In the genomic region with DNA sequence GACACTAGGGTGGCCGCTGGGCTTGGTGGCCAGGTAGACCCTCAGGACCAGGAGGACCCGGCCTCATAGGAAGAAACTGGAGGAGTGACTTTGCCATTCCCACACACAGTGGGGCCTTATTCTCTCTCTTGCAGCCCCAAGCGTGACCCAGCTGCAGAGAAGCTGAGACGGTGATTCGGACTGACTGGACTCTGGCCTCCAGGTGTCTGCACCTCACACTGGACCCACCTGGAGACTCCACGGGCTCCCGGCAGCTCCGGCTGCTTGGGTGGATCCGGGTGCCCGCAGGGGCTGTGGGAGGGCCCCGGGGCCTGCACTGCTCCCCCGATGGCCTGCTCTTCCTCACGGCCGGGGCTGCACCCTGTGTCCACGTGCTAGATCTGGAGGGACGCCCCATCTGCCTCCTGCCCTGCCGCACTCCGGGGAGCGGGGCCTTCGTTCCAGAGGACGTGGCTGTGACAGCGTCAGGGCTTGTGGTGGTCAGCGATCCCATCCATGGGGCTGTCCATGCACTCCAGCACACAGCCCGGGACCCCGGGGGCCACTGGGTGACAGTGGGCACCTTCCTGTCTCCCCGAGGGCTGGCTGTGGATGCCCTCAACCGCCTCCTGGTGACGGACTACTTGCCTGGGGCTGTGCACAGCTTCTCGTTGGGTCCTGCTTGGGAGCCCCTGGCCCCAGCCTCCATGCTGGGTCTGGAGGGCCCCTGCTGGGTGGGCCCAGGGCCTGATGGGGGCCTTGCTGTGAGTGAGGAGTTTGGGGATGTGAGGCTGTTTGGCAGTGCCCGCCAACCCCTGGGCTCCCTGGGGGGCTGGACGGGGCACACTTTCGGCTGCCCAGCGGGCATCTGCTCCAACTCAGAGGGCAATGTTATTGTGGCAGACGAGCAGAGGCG, we compare ENCODE assay signal across 8 cellular contexts. TPM values are rescaled to one million over a fixed set of nuclear protein-coding genes. Genes with fewer than 3 reads are reported as not detected.
DNase-seq lines count a peak whose midpoint lies in the region; ATAC-seq and TF ChIP-seq lines count a peak whose summit lies in the region.

No MANE protein-coding gene starts in this region.

- no peak for DNase-seq in CD8-positive, alpha-beta T cell
- no peak for DNase-seq in MM.1S
- DNase-seq in effector memory CD4-positive, alpha-beta T cell: no peak
- no peak for DNase-seq in gastrocnemius medialis
- DNase-seq in HPDE6-E6E7 (ENCODE audit: extremely low spot score): no peak
- no peak for DNase-seq in Calu3
- DNase-seq in dedifferentiated amniotic fluid mesenchymal stem cell (ENCODE audit: extremely low spot score): no peak

- in situ Hi-C loops in gastrocnemius medialis (cut with MboI; ENCODE audit: low sequenced_read_pairs in 4 of 4): no loop called here

- H3K79me2 ChIP-seq in MM.1S (ENCODE audit: low read length): peaks cover 31% of the 10 kb centered on the region

- no peak for ATAC-seq in CD8-positive, alpha-beta T cell
- ATAC-seq in gastrocnemius medialis (no peak), GM18907 (IDR thresholded peaks at IDR 0.05; ENCODE audit: unreplicated experiment) (no peak)

- peak overlapping the region; percentile 50 for H3K4me3 ChIP-seq in CD8-positive, alpha-beta T cell (ENCODE audit: low read depth, low read length)
- H3K4me3 ChIP-seq in MM.1S (ENCODE audit: low read length) (peak overlapping the region; percentile 52), gastrocnemius medialis (peak overlapping the region; percentile 19 to 40 (median 36))
- peak overlapping the region; percentile 47 for H3K4me3 ChIP-seq in effector memory CD4-positive, alpha-beta T cell (ENCODE audit: insufficient read depth, low read depth, low read length, poor library complexity, severe bottlenecking)

- no peaks in the 10 kb centered on the region for H4K20me1 ChIP-seq in MM.1S (ENCODE audit: insufficient read depth, low read length)

- no peaks in the 10 kb centered on the region for H3K27me3 ChIP-seq in CD8-positive, alpha-beta T cell (ENCODE audit: insufficient read depth, low read length)
- peaks cover 4% of the 10 kb centered on the region; the same call in 1 of the 2 replicates for H3K27me3 ChIP-seq in MM.1S (replicated peaks; ENCODE audit: insufficient read depth, low read length)
- H3K27me3 ChIP-seq in effector memory CD4-positive, alpha-beta T cell (replicated peaks; ENCODE audit: control insufficient read depth, insufficient read depth, low read length, poor library complexity, severe bottlenecking): no peaks in the 10 kb centered on the region
- no peaks in the 10 kb centered on the region for H3K27me3 ChIP-seq in gastrocnemius medialis

- TF ChIP-seq POLR2A in gastrocnemius medialis (IDR thresholded peaks at IDR 0.05): no peak

- H2AFZ ChIP-seq in MM.1S (ENCODE audit: low read length): peak overlapping the region; percentile 90

- intact Hi-C loops in CD8-positive, alpha-beta T cell (cut with DNase I, micrococcal nuclease): loop anchor here (5.0 kb wide), 2 partner anchors 70 to 185 kb away; a partner anchor contains a TSS
- intact Hi-C loops in gastrocnemius medialis (cut with DNase I; ENCODE audit: low total_unique reads): no loop called here
- intact Hi-C loops in Calu3 (cut with micrococcal nuclease; ENCODE audit: unreplicated experiment): no loop called here

- H3K9me2 ChIP-seq in MM.1S (replicated peaks; ENCODE audit: insufficient read depth, low read length): no peaks in the 10 kb centered on the region

- no peaks in the 10 kb centered on the region for H3K36me3 Mint-ChIP-seq in CD8-positive, alpha-beta T cell
- H3K36me3 Mint-ChIP-seq in Calu3 (ENCODE audit: insufficient read depth, unreplicated experiment): peaks cover 31% of the 10 kb centered on the region

- peak overlapping the region; percentile 73 for H3K4me3 Mint-ChIP-seq in CD8-positive, alpha-beta T cell
- H3K4me3 Mint-ChIP-seq in Calu3 (ENCODE audit: low read depth, unreplicated experiment): no peak overlapping the region

- H3K9me3 Mint-ChIP-seq in CD8-positive, alpha-beta T cell: no peaks in the 10 kb centered on the region
- H3K9me3 Mint-ChIP-seq in Calu3 (ENCODE audit: low read depth, unreplicated experiment): no peaks in the 10 kb centered on the region

- no peaks in the 10 kb centered on the region for H3K27me3 Mint-ChIP-seq in CD8-positive, alpha-beta T cell (ENCODE audit: low read depth)
- H3K27me3 Mint-ChIP-seq in Calu3 (ENCODE audit: unreplicated experiment): peaks cover 38% of the 10 kb centered on the region

- no TSS peak for BruUV-seq in Calu3 (replicated peaks; lab: Mats Ljungman, UMichigan)

- TF ChIP-seq CTCF in CD8-positive, alpha-beta T cell (IDR thresholded peaks at IDR 0.05): no peak
- no peak for TF ChIP-seq CTCF in MM.1S (IDR thresholded peaks at IDR 0.05; ENCODE audit: low read length)
- no peak for TF ChIP-seq CTCF in gastrocnemius medialis (IDR thresholded peaks at IDR 0.05 in 4 of 5, conservative IDR thresholded peaks at IDR 0.05 in 1 of 5)
- no peak for TF ChIP-seq CTCF in Calu3 (IDR thresholded peaks at IDR 0.05; ENCODE audit: unreplicated experiment)

- peaks cover 6% of the 10 kb centered on the region for H3F3A ChIP-seq in MM.1S (ENCODE audit: insufficient read depth, low read length)

- POLR2A ChIA-PET in CD8-positive, alpha-beta T cell (lab: Charles Lee): interaction anchor here (0.6 to 2.3 kb wide), 3 partner anchors 14 to 69 kb away, joined by 3 to 6 read pairs (median 3); no protein-coding TSS in a partner anchor

- H3K9ac ChIP-seq in MM.1S (ENCODE audit: low read length): peak overlapping the region; percentile 66

- no peaks in the 10 kb centered on the region for H3K36me3 ChIP-seq in CD8-positive, alpha-beta T cell (ENCODE audit: insufficient read depth, low read length)
- H3K36me3 ChIP-seq in MM.1S (replicated peaks; ENCODE audit: insufficient read depth, low read length) (no peaks in the 10 kb centered on the region), gastrocnemius medialis (no peaks in the 10 kb centered on the region)
- no peaks in the 10 kb centered on the region for H3K36me3 ChIP-seq in effector memory CD4-positive, alpha-beta T cell (ENCODE audit: control insufficient read depth, insufficient read depth, low read length)

- H3K4me1 ChIP-seq in CD8-positive, alpha-beta T cell (ENCODE audit: insufficient read depth, low read length): peaks cover 44% of the 10 kb centered on the region
- peaks cover 19% of the 10 kb centered on the region for H3K4me1 ChIP-seq in MM.1S (ENCODE audit: low read length)
- peaks cover 38% of the 10 kb centered on the region for H3K4me1 ChIP-seq in effector memory CD4-positive, alpha-beta T cell (ENCODE audit: control insufficient read depth, insufficient read depth, low read length, poor library complexity, severe bottlenecking)
- peaks cover 22 to 29% of the 10 kb centered on the region in 2 donors for H3K4me1 ChIP-seq in gastrocnemius medialis

- peak overlapping the region; percentile 82 for H3K27ac Mint-ChIP-seq in CD8-positive, alpha-beta T cell
- H3K27ac Mint-ChIP-seq in Calu3 (ENCODE audit: unreplicated experiment): no peak overlapping the region

- H3K4me1 Mint-ChIP-seq in CD8-positive, alpha-beta T cell (ENCODE audit: low read depth): peaks cover 32% of the 10 kb centered on the region
- peaks cover 16% of the 10 kb centered on the region for H3K4me1 Mint-ChIP-seq in Calu3 (ENCODE audit: low read depth, unreplicated experiment)

- peak overlapping the region; percentile 88 for H3K4me2 ChIP-seq in MM.1S (ENCODE audit: low read depth, low read length)

- CTCF ChIA-PET in CD8-positive, alpha-beta T cell (lab: Charles Lee): interaction anchor here (0.6 to 0.9 kb wide), 2 partner anchors 40 to 85 kb away, joined by 3 to 4 read pairs; a partner anchor contains a TSS
- CTCF ChIA-PET in Calu3 (lab: Charles Lee): no interaction called here

- H3K27ac ChIP-seq in CD8-positive, alpha-beta T cell (ENCODE audit: low read depth, low read length): peak overlapping the region; percentile 40
- H3K27ac ChIP-seq in MM.1S (ENCODE audit: low read length) (peak overlapping the region; percentile 70), gastrocnemius medialis (peak overlapping the region in 2 of 4 donors; percentile 15 to 18)
- peak overlapping the region; percentile 60 for H3K27ac ChIP-seq in effector memory CD4-positive, alpha-beta T cell (ENCODE audit: insufficient read depth, low read length, poor library complexity, severe bottlenecking)

- no peaks in the 10 kb centered on the region for H3K9me3 ChIP-seq in CD8-positive, alpha-beta T cell (ENCODE audit: low read length)
- H3K9me3 ChIP-seq in MM.1S (replicated peaks; ENCODE audit: insufficient read depth, low read length) (no peaks in the 10 kb centered on the region), gastrocnemius medialis (no peaks in the 10 kb centered on the region)
- no peaks in the 10 kb centered on the region for H3K9me3 ChIP-seq in effector memory CD4-positive, alpha-beta T cell (ENCODE audit: control insufficient read depth, low read length)

RNA-seq across cellular contexts. Expression of a gene that starts 0.8 kb away (rescaled TPM):
- total RNA-seq in CD8-positive, alpha-beta T cell: under 1 TPM in 1 of 2 experiments, not detected in 1; 0.25 TPM
- total RNA-seq in gastrocnemius medialis (under 1 TPM; 0.42 to 0.56 (median 0.48) TPM), Calu3 (2022) (not detected in 2 replicates)

RNA-seq across cellular contexts. Expression of a gene that starts 2.2 kb away (rescaled TPM):
- 10 to 100 TPM; 25.9 to 31.0 TPM for total RNA-seq in CD8-positive, alpha-beta T cell
- 10 to 100 TPM; 22.2 to 47.3 (median 38.5) TPM for total RNA-seq in gastrocnemius medialis
- total RNA-seq in Calu3 (2022): 101 and 106 TPM in 2 replicates

RNA-seq across cellular contexts. Expression of a gene that starts 7.4 kb away (rescaled TPM):
- total RNA-seq in CD8-positive, alpha-beta T cell: not detected
- total RNA-seq in gastrocnemius medialis: not detected
- not detected in 2 replicates for total RNA-seq in Calu3 (2022)

RNA-seq across cellular contexts. Expression of a gene that starts 22.3 kb away (rescaled TPM):
- total RNA-seq in CD8-positive, alpha-beta T cell: 1 to 10 TPM; 3.9 to 5.9 TPM
- total RNA-seq in gastrocnemius medialis: 10 to 100 TPM; 15.6 to 29.3 (median 21.4) TPM
- 35.6 and 36.5 TPM in 2 replicates for total RNA-seq in Calu3 (2022)

RNA-seq across cellular contexts. Expression of a gene that starts 40.1 kb away (rescaled TPM):
- 10 to 100 TPM; 40.5 to 43.6 TPM for total RNA-seq in CD8-positive, alpha-beta T cell
- 10 to 100 TPM; 22.3 to 37.8 (median 27.4) TPM for total RNA-seq in gastrocnemius medialis
- 108 and 120 TPM in 2 replicates for total RNA-seq in Calu3 (2022)

Comparison
In these comparisons a context has a peak if more than half of its experiments do, and no peak if none do; other contexts are left out.
1. intact Hi-C loops: an anchor here in CD8-positive, alpha-beta T cell (5.0 kb wide); none called in gastrocnemius medialis and Calu3.